Comparison of ENCODE assay signal across 1 cellular context in the genomic region with DNA sequence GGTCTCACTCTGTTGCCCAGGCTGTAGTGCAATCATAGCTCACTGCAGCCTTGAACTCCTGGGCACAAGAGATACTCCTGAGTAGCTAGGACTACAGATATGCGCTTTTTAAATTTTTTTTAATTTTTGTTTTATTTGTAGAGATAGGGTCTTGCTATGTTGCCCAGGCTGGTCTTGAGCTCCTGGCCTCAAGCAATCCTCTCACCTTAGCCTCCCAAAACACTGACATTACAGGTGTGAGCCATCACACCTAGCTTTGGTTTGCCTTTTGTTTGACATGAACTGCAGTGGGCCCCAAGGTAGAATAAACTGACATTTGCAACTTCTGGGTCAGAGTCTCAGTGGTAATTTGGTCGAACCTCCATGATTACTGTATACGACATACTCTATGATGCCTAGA.
A peak's percentile ranks its signal among the peaks of the same experiment; 100 is the strongest.
TF ChIP-seq lines count a peak whose summit lies in the region.

No MANE protein-coding gene starts in this region.

TF ChIP-seq in HEK293, 187 proteins besides CTCF, POLR2A, EP300 and RAD21:
- TF ChIP-seq, protein P1, sequence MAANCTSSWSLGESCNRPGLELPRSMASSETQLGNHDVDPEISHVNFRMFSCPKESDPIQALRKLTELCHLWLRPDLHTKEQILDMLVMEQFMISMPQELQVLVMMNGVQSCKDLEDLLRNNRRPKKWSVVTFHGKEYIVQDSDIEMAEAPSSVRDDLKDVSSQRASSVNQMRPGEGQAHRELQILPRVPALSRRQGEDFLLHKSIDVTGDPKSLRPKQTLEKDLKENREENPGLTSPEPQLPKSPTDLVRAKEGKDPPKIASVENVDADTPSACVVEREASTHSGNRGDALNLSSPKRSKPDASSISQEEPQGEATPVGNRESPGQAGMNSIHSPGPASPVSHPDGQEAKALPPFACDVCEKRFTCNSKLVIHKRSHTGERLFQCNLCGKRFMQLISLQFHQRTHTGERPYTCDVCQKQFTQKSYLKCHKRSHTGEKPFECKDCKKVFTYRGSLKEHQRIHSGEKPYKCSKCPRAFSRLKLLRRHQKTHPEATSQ (tag by site-specific recombination; IDR thresholded peaks at IDR 0.05): no peak
- TF ChIP-seq ZNF660 (tag by site-specific recombination; IDR thresholded peaks at IDR 0.05): no peak
- TF ChIP-seq MZF1 (tag by site-specific recombination; IDR thresholded peaks at IDR 0.05; ENCODE audit: borderline replicate concordance): no peak
- 0 out of 2 replicates have a peak, but pooled peaks have one; percentile 37 for TF ChIP-seq ZNF121 (tag by site-specific recombination; IDR thresholded peaks at IDR 0.05)
- no peak for TF ChIP-seq ZNF830 (tag by site-specific recombination; IDR thresholded peaks at IDR 0.05; ENCODE audit: low read depth)
- TF ChIP-seq, protein P2, sequence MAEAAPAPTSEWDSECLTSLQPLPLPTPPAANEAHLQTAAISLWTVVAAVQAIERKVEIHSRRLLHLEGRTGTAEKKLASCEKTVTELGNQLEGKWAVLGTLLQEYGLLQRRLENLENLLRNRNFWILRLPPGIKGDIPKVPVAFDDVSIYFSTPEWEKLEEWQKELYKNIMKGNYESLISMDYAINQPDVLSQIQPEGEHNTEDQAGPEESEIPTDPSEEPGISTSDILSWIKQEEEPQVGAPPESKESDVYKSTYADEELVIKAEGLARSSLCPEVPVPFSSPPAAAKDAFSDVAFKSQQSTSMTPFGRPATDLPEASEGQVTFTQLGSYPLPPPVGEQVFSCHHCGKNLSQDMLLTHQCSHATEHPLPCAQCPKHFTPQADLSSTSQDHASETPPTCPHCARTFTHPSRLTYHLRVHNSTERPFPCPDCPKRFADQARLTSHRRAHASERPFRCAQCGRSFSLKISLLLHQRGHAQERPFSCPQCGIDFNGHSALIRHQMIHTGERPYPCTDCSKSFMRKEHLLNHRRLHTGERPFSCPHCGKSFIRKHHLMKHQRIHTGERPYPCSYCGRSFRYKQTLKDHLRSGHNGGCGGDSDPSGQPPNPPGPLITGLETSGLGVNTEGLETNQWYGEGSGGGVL (tag by site-specific recombination; IDR thresholded peaks at IDR 0.05): no peak
- TF ChIP-seq ZNF138 (tag by site-specific recombination; IDR thresholded peaks at IDR 0.05; ENCODE audit: borderline replicate concordance): no peak
- no peak for TF ChIP-seq ZSCAN23 (tag by site-specific recombination; IDR thresholded peaks at IDR 0.05)
